20 cellular contexts compared by ENCODE assay signal in the genomic region with DNA sequence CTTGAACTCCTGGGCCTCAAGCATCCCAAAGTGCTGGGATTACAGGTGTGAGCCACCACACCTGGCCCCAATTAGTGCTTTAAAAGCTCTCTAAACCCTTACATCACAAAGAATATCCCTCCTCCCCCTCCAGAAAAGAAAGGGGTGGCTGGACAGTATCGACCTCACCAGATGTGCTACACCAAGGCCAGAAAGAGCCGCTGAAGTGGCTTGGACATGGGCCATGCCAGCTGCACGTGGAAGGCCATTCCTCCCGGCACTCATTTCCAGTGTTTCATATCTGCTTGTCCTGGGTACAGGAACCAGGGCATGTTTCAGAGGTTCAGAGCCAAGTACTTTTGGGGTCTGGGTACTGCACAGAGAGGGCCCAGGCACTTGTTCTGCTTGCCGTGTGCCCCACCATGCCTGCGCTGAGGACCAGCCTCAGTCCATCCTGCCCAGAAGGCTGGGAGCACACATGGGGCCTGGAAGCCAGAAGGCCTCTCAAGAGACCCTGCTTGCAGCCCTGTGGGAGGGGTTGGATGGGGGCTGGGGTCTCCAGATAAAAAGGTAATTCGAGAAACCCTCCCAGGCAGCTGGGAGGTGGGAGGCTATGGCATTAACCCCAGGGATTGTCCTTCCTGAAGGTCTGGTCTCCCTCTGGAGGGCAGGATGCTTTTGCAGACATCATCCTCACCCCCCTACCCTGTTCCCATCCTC. TPM values are rescaled to one million over a fixed set of nuclear protein-coding genes. Genes with fewer than 3 reads are reported as not detected.
"Had no signal": no experiment of that assay in that cellular context is flagged by ENCODE, and none has a peak within 500 bp of the region (broad histone marks: within the 10 kb centered on the region; RNA-seq: fewer than 3 reads in every experiment).

No MANE protein-coding gene starts in this region.

- ATAC-seq: stimulated activated naive CD8-positive, alpha-beta T cell treated with anti-CD3 and anti-CD28 coated beads, Interleukin-15, amount 100 ng/mL, for 72 hours had no signal

- H3K9me3 Mint-ChIP-seq: activated B cell treated with CpG ODN at 0.5 μM for 24 hours; activated naive CD4-positive, alpha-beta T cell treated with anti-CD3 and anti-CD28 coated beads, Interleukin-2, amount 10 ng/mL, durations not matched to agents 7 days and 5 days; activated T-helper 2 cell treated with anti-CD3 and anti-CD28 coated beads, Interferon-gamma antibody, Interleukin-2, Interleukin-4, amounts not matched to agents 10 μg/mL and 5 μg/mL and 100 μg/mL, durations not matched to agents 14 hours and 24 hours and 36 hours; neural crest cell; stimulated activated naive CD8-positive, alpha-beta T cell treated with anti-CD3 and anti-CD28 coated beads, Interleukin-15, amount 100 ng/mL, for 72 hours had no signal

- DNase-seq: activated B cell treated with CpG ODN at 0.5 μM for 24 hours; activated CD4-positive, alpha-beta T cell treated with anti-CD3 and anti-CD28 coated beads, Interleukin-2, amount 10 ng/mL, durations not matched to agents 24 days and 14 days; activated CD8-positive, alpha-beta memory T cell treated with anti-CD3 and anti-CD28 coated beads for 24 hours; activated naive CD4-positive, alpha-beta T cell treated with anti-CD3 and anti-CD28 coated beads, Interleukin-2, amount 10 ng/mL, durations not matched to agents 7 days and 5 days; activated T-cell treated with anti-CD3 and anti-CD28 coated beads for 4 hours; central memory CD4-positive, alpha-beta T cell; effector CD4-positive, alpha-beta T cell; foreskin melanocyte; head of caudate nucleus; left ventricle myocardium inferior; mesendoderm; ovary; retina; stimulated activated CD4-positive, alpha-beta T cell treated with anti-CD3 and anti-CD28 coated beads, Interleukin-4, amount 100 ng/mL, for 4 hours; stimulated activated naive CD8-positive, alpha-beta T cell treated with anti-CD3 and anti-CD28 coated beads, Interleukin-15, amount 100 ng/mL, for 72 hours had no signal

- H3K4me3 Mint-ChIP-seq: activated B cell treated with CpG ODN at 0.5 μM for 24 hours; activated naive CD4-positive, alpha-beta T cell treated with anti-CD3 and anti-CD28 coated beads, Interleukin-2, amount 10 ng/mL, durations not matched to agents 7 days and 5 days; stimulated activated naive CD8-positive, alpha-beta T cell treated with anti-CD3 and anti-CD28 coated beads, Interleukin-15, amount 100 ng/mL, for 72 hours had no signal

- H3K27ac Mint-ChIP-seq: activated B cell treated with CpG ODN at 0.5 μM for 24 hours; activated CD4-positive, alpha-beta T cell treated with anti-CD3 and anti-CD28 coated beads, Interleukin-2, amount 10 ng/mL, durations not matched to agents 24 days and 14 days; activated naive CD4-positive, alpha-beta T cell treated with anti-CD3 and anti-CD28 coated beads, Interleukin-2, amount 10 ng/mL, durations not matched to agents 7 days and 5 days; activated T-helper 2 cell treated with anti-CD3 and anti-CD28 coated beads, Interferon-gamma antibody, Interleukin-2, Interleukin-4, amounts not matched to agents 10 μg/mL and 5 μg/mL and 100 μg/mL, durations not matched to agents 14 hours and 24 hours and 36 hours; stimulated activated naive CD8-positive, alpha-beta T cell treated with anti-CD3 and anti-CD28 coated beads, Interleukin-15, amount 100 ng/mL, for 72 hours had no signal

- H3K27me3 Mint-ChIP-seq: activated B cell treated with CpG ODN at 0.5 μM for 24 hours; activated CD4-positive, alpha-beta T cell treated with anti-CD3 and anti-CD28 coated beads, Interleukin-2, amount 10 ng/mL, durations not matched to agents 24 days and 14 days; stimulated activated naive CD8-positive, alpha-beta T cell treated with anti-CD3 and anti-CD28 coated beads, Interleukin-15, amount 100 ng/mL, for 72 hours had no signal

- H3K27ac ChIP-seq: coronary artery, left ventricle myocardium inferior, ovary, thoracic aorta had no signal

RNA-seq across cellular contexts. Expression of a gene that starts 38.5 kb away (rescaled TPM):
- polyA plus RNA-seq: endothelial cell of umbilical vein, ovary had no signal

RNA-seq across cellular contexts. Expression of a gene that starts 49.4 kb away (rescaled TPM):
- polyA plus RNA-seq: endothelial cell of umbilical vein, ovary had no signal
